31 cellular contexts compared by ENCODE assay signal in the genomic region with DNA sequence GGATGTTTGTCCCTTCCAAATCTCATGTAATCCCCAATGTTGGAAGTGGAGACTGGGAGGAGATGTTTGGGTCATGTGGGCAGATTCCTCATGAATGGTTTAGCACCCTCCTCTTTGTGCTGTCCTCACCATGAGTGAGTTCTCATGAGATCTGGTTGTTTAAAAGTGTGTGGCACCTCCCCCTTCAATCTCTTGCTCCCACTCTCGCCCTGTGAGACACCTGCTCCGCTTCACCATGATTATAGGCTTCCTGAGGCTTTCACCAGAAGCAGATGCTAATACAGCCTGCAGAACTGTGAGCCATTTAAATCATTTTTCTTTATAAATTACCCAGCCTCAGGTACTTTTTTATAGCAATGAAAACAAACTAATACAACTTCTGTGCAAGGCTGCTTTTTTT.
"Had no signal": no experiment of that assay in that cellular context is flagged by ENCODE, and none has a peak within 500 bp of the region (broad histone marks: within the 10 kb centered on the region; RNA-seq: fewer than 3 reads in every experiment).

No MANE protein-coding gene starts in this region.

- H3K27me3 ChIP-seq: MG63, SJCRH30 had no signal

- H2AFZ ChIP-seq: PC-9 had no signal

- H3K36me3 ChIP-seq: MG63, SJCRH30 had no signal

- ATAC-seq: Panc1, Right ventricle myocardium inferior, SK-N-SH treated with all-trans-retinoic acid at 6 μM for 48 hours, T-cell had no signal

- H3K9me3 ChIP-seq: MG63 had no signal

- DNase-seq: Kasumi-1, KBM-7, MG63, MV-4-11, NCI-H1092, NCI-H1105, NCI-H1436 treated with DMSO at 0.1 percent for 48 hours, NCI-H1694 treated with DMSO at 0.1 percent for 48 hours, NCI-H187 treated with DMSO at 0.1 percent for 48 hours, NCI-H2029, NCI-H2081, NCI-H2107, NCI-H2171, NCI-H226, NCI-H446 treated with DMSO at 0.1 percent for 48 hours, NCI-H510A, NCI-H524, NCI-H526, NCI-H69, NCI-H748 treated with DMSO at 0.1 percent for 48 hours, NCI-H82, PC-9, SHP77, SIG-M5, SJCRH30, T-cell had no signal

- H3K27ac ChIP-seq: PC-9, RWPE1, SJCRH30, SK-N-MC had no signal

- H3K4me2 ChIP-seq: PC-9 had no signal

- H3K4me3 ChIP-seq: MG63, PC-9, SJCRH30, SK-N-MC had no signal
